Comparison of ENCODE assay signal across 23 cellular contexts in genomic region chr11:55172734-55173415, GRCh38.
"Had no signal": no experiment of that assay in that cellular context is flagged by ENCODE, and none has a peak within 500 bp of the region (broad histone marks: within the 10 kb centered on the region; RNA-seq: fewer than 3 reads in every experiment).

No MANE protein-coding gene starts in this region.

- H3K4me3 Mint-ChIP-seq: activated CD4-positive, alpha-beta T cell treated with anti-CD3 and anti-CD28 coated beads, Interleukin-2, amount 10 ng/mL, durations not matched to agents 24 days and 14 days; activated CD8-positive, alpha-beta T cell treated with anti-CD3 and anti-CD28 coated beads for 36 hours; activated naive CD4-positive, alpha-beta T cell treated with anti-CD3 and anti-CD28 coated beads, Interleukin-2, amount 10 ng/mL, durations not matched to agents 7 days and 5 days; activated naive CD8-positive, alpha-beta T cell treated with anti-CD3 and anti-CD28 coated beads, Interleukin-2, amount 50 U/mL, for 24 hours; activated T-cell treated with anti-CD3 and anti-CD28 coated beads, Interleukin-2, amount 50 U/mL, for 4 hours; memory B cell; neural crest cell; T-helper 2 cell treated with Interferon-gamma antibody and Interleukin-4, amounts not matched to agents 5 μg/mL and 100 μg/mL, for 36 hours had no signal

- ATAC-seq: activated CD8-positive, alpha-beta T cell treated with anti-CD3 and anti-CD28 coated beads for 36 hours; activated naive CD8-positive, alpha-beta T cell treated with anti-CD3 and anti-CD28 coated beads, Interleukin-2, amount 50 U/mL, for 24 hours; activated T-cell treated with anti-CD3 and anti-CD28 coated beads, Interleukin-2, amount 50 U/mL, for 4 hours; left lung; mucosa of descending colon; psoas muscle; right lobe of liver had no signal

- H3K9me3 ChIP-seq: right lobe of liver, SK-N-SH, thyroid gland had no signal

- H3K27me3 ChIP-seq: ascending aorta, breast epithelium, left lung, right lobe of liver, thyroid gland had no signal

- H3K4me1 Mint-ChIP-seq: activated CD4-positive, alpha-beta T cell treated with anti-CD3 and anti-CD28 coated beads, Interleukin-2, amount 10 ng/mL, durations not matched to agents 24 days and 14 days; activated naive CD4-positive, alpha-beta T cell treated with anti-CD3 and anti-CD28 coated beads, Interleukin-2, amount 10 ng/mL, durations not matched to agents 7 days and 5 days; activated naive CD8-positive, alpha-beta T cell treated with anti-CD3 and anti-CD28 coated beads, Interleukin-2, amount 50 U/mL, for 24 hours; memory B cell; naive B cell; neural crest cell had no signal

- H3K27ac ChIP-seq: ascending aorta, breast epithelium, epithelial cell of prostate, left lung, psoas muscle, right lobe of liver, thyroid gland had no signal

- DNase-seq: activated CD4-positive, alpha-beta T cell treated with anti-CD3 and anti-CD28 coated beads, Interleukin-2, amount 10 ng/mL, durations not matched to agents 24 days and 14 days; activated CD8-positive, alpha-beta T cell treated with anti-CD3 and anti-CD28 coated beads for 36 hours; activated naive CD4-positive, alpha-beta T cell treated with anti-CD3 and anti-CD28 coated beads, Interleukin-2, amount 10 ng/mL, durations not matched to agents 7 days and 5 days; activated naive CD8-positive, alpha-beta T cell treated with anti-CD3 and anti-CD28 coated beads, Interleukin-2, amount 50 U/mL, for 24 hours; activated T-cell treated with anti-CD3 and anti-CD28 coated beads, Interleukin-2, amount 50 U/mL, for 4 hours; foreskin melanocyte; glutamatergic neuron; hypothalamus; naive B cell; psoas muscle; SK-N-SH; stimulated activated naive CD4-positive, alpha-beta T cell; thyroid gland had no signal

- H3K4me3 ChIP-seq: ascending aorta, breast epithelium, left lung, mucosa of descending colon, psoas muscle, right lobe of liver, smooth muscle cell, thyroid gland had no signal

- H3K36me3 Mint-ChIP-seq: activated naive CD4-positive, alpha-beta T cell treated with anti-CD3 and anti-CD28 coated beads, Interleukin-2, amount 10 ng/mL, durations not matched to agents 7 days and 5 days; naive B cell had no signal

- H3K36me3 ChIP-seq: ascending aorta, breast epithelium, left lung, right lobe of liver, thyroid gland had no signal

- H3K4me1 ChIP-seq: ascending aorta, breast epithelium, left lung, psoas muscle, right lobe of liver, thyroid gland had no signal

- H3K27me3 Mint-ChIP-seq: activated CD4-positive, alpha-beta T cell treated with anti-CD3 and anti-CD28 coated beads, Interleukin-2, amount 10 ng/mL, durations not matched to agents 24 days and 14 days; activated CD8-positive, alpha-beta T cell treated with anti-CD3 and anti-CD28 coated beads for 36 hours; activated naive CD4-positive, alpha-beta T cell treated with anti-CD3 and anti-CD28 coated beads, Interleukin-2, amount 10 ng/mL, durations not matched to agents 7 days and 5 days; activated naive CD8-positive, alpha-beta T cell treated with anti-CD3 and anti-CD28 coated beads, Interleukin-2, amount 50 U/mL, for 24 hours; memory B cell; naive B cell had no signal

- H3K27ac Mint-ChIP-seq: activated CD4-positive, alpha-beta T cell treated with anti-CD3 and anti-CD28 coated beads, Interleukin-2, amount 10 ng/mL, durations not matched to agents 24 days and 14 days; activated CD8-positive, alpha-beta T cell treated with anti-CD3 and anti-CD28 coated beads for 36 hours; activated naive CD4-positive, alpha-beta T cell treated with anti-CD3 and anti-CD28 coated beads, Interleukin-2, amount 10 ng/mL, durations not matched to agents 7 days and 5 days; activated naive CD8-positive, alpha-beta T cell treated with anti-CD3 and anti-CD28 coated beads, Interleukin-2, amount 50 U/mL, for 24 hours; memory B cell; T-helper 2 cell treated with Interferon-gamma antibody and Interleukin-4, amounts not matched to agents 5 μg/mL and 100 μg/mL, for 36 hours had no signal
